Comparison of ENCODE assay signal across 1 cellular context in genomic region chr10:110076559-110077318, GRCh38.
TF ChIP-seq lines count a peak whose summit lies in the region.

No MANE protein-coding gene starts in this region.

TF ChIP-seq in HepG2, 621 proteins besides CTCF, POLR2A, EP300 and RAD21 (continued from another document):
- TF ChIP-seq ZNF17 (CRISPR knock-in tag; IDR thresholded peaks at IDR 0.05): no peak
